ENCODE assay signal across 26 cellular contexts in the genomic region with DNA sequence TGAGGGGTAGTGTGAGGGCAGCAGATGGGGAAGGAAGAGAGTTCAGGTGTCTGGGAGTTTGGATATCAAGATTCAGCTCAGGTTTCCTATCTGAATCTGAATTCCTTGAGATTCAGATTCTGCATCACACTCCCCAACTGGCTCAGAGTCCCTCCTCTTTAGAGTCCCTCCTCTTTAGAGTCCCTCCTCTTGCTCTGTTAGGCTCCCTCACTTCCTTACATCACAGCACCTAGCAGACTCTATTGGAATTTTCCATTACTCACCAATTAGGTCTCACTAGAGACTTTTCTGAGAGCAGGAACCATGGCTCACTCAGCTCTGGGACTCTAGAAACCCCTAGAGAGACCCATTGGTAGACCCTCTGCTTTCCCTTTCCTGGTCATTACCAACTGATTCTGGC.
A peak's percentile ranks its signal among the peaks of the same experiment; 100 is the strongest.
DNase-seq lines count a peak whose midpoint lies in the region; ATAC-seq, FAIRE-seq and TF ChIP-seq lines count a peak whose summit lies in the region.
"Had no signal": no experiment of that assay in that cellular context is flagged by ENCODE, and none has a peak within 500 bp of the region (broad histone marks: within the 10 kb centered on the region; RNA-seq: fewer than 3 reads in every experiment).

No MANE protein-coding gene starts in this region.

- dilution Hi-C loops in mammary epithelial cell (cut with HindIII; ENCODE audit: low sequenced_read_pairs): no loop called here

- peak overlapping the region; percentile 58 for H3K27ac Mint-ChIP-seq in astrocyte (ENCODE audit: unreplicated experiment)
- no peak overlapping the region for H3K27ac Mint-ChIP-seq in activated T-cell treated with anti-CD3 and anti-CD28 coated beads, Interleukin-2, amount 50 U/mL, for 72 hours
- H3K27ac Mint-ChIP-seq: activated CD8-positive, alpha-beta T cell treated with anti-CD3 and anti-CD28 coated beads for 36 hours; CD14-positive monocyte; H9; T-helper 2 cell treated with Interferon-gamma antibody and Interleukin-4, amounts not matched to agents 5 μg/mL and 100 μg/mL, for 36 hours had no signal

- H3K79me2 ChIP-seq in mammary epithelial cell (ENCODE audit: insufficient read depth, low read length) (no peaks in the 10 kb centered on the region), astrocyte (ENCODE audit: insufficient read depth, low read length) (no peaks in the 10 kb centered on the region)

- CTCF ChIA-PET in mammary epithelial cell (lab: Charles Lee; ENCODE audit: low non-redundant PET): no interaction called here

- peaks cover 18% of the 10 kb centered on the region for H3K36me3 Mint-ChIP-seq in astrocyte (ENCODE audit: low read depth, unreplicated experiment)
- no peaks in the 10 kb centered on the region for H3K36me3 Mint-ChIP-seq in activated T-cell treated with anti-CD3 and anti-CD28 coated beads, Interleukin-2, amount 50 U/mL, for 72 hours (ENCODE audit: insufficient read depth in 2 of 2)
- H3K36me3 Mint-ChIP-seq: CD14-positive monocyte had no signal

- BruUV-seq in mammary epithelial cell (replicated peaks; lab: Mats Ljungman, UMichigan): no TSS peak

- H2AFZ ChIP-seq in mammary epithelial cell (ENCODE audit: low read depth, low read length) (no peak overlapping the region), astrocyte (ENCODE audit: low read depth, low read length) (no peak overlapping the region)

- intact Hi-C loops in mammary epithelial cell (cut with micrococcal nuclease) (no loop called here), breast epithelium (cut with DNase I; ENCODE audit: low total_unique reads) (no loop called here)

- H4K20me1 ChIP-seq in mammary epithelial cell (ENCODE audit: insufficient read depth, low read length): no peaks in the 10 kb centered on the region
- no peaks in the 10 kb centered on the region for H4K20me1 ChIP-seq in astrocyte (ENCODE audit: insufficient read depth, low read length)

- peaks cover 6% of the 10 kb centered on the region for H3K4me1 Mint-ChIP-seq in astrocyte (ENCODE audit: low read depth, unreplicated experiment)
- H3K4me1 Mint-ChIP-seq in activated T-cell treated with anti-CD3 and anti-CD28 coated beads, Interleukin-2, amount 50 U/mL, for 72 hours (ENCODE audit: low read depth): no peaks in the 10 kb centered on the region
- H3K4me1 Mint-ChIP-seq: CD14-positive monocyte had no signal

- H3K36me3 ChIP-seq in mammary epithelial cell (ENCODE audit: insufficient read depth, low read length) (no peaks in the 10 kb centered on the region), breast epithelium (no peaks in the 10 kb centered on the region), astrocyte (ENCODE audit: insufficient read depth, low read length) (no peaks in the 10 kb centered on the region)
- H3K36me3 ChIP-seq: left ventricle myocardium inferior, Peyer's patch, upper lobe of right lung had no signal

- H3K4me1 ChIP-seq in mammary epithelial cell (ENCODE audit: insufficient read depth, low read length) (no peaks in the 10 kb centered on the region), breast epithelium (no peaks in the 10 kb centered on the region), astrocyte (ENCODE audit: insufficient read depth, low read length) (no peaks in the 10 kb centered on the region)
- H3K4me1 ChIP-seq: gastroesophageal sphincter, Peyer's patch, upper lobe of right lung had no signal

- H3K4me2 ChIP-seq in mammary epithelial cell (ENCODE audit: insufficient read depth, low read depth, low read length): no peak overlapping the region
- no peak overlapping the region for H3K4me2 ChIP-seq in astrocyte (ENCODE audit: low read length)

- H3K4me3 ChIP-seq in mammary epithelial cell (replicated peaks in 1 of 3; ENCODE audit: insufficient read depth in 1 of 3, low read depth in 2 of 3, low read length in 3 of 3) (no peak overlapping the region), breast epithelium (no peak overlapping the region), astrocyte (ENCODE audit: insufficient read depth, low read depth, low read length) (no peak overlapping the region)
- H3K4me3 ChIP-seq: gastroesophageal sphincter, left ventricle myocardium inferior, Peyer's patch, upper lobe of right lung had no signal

- no peaks in the 10 kb centered on the region for H3K27me3 ChIP-seq in mammary epithelial cell (ENCODE audit: insufficient read depth, low read length)
- no peaks in the 10 kb centered on the region for H3K27me3 ChIP-seq in breast epithelium
- no peaks in the 10 kb centered on the region for H3K27me3 ChIP-seq in astrocyte (ENCODE audit: insufficient read depth, low read length)
- H3K27me3 ChIP-seq: gastroesophageal sphincter, Peyer's patch, upper lobe of right lung had no signal

- in situ Hi-C loops in mammary epithelial cell (cut with MboI; ENCODE audit: low sequenced_read_pairs in 2 of 2): no loop called here

- no peaks in the 10 kb centered on the region for H3K27me3 Mint-ChIP-seq in astrocyte (ENCODE audit: low read depth, unreplicated experiment)
- H3K27me3 Mint-ChIP-seq in activated T-cell treated with anti-CD3 and anti-CD28 coated beads, Interleukin-2, amount 50 U/mL, for 72 hours (ENCODE audit: low read depth): peaks cover 3% of the 10 kb centered on the region
- H3K27me3 Mint-ChIP-seq: activated CD8-positive, alpha-beta T cell treated with anti-CD3 and anti-CD28 coated beads for 36 hours had no signal

- ATAC-seq in activated T-cell treated with anti-CD3 and anti-CD28 coated beads, Interleukin-2, amount 50 U/mL, for 72 hours (replicated peaks in 1 of 2): no peak
- ATAC-seq: activated CD8-positive, alpha-beta T cell treated with anti-CD3 and anti-CD28 coated beads for 36 hours; gastroesophageal sphincter; upper lobe of right lung had no signal

- H3K9me3 ChIP-seq in mammary epithelial cell (replicated peaks; ENCODE audit: insufficient read depth, low read length): no peaks in the 10 kb centered on the region
- no peaks in the 10 kb centered on the region for H3K9me3 ChIP-seq in breast epithelium
- H3K9me3 ChIP-seq in astrocyte (ENCODE audit: insufficient read depth, low read depth, low read length): no peaks in the 10 kb centered on the region
- H3K9me3 ChIP-seq: gastroesophageal sphincter, left ventricle myocardium inferior, Peyer's patch, upper lobe of right lung had no signal

- DNase-seq in mammary epithelial cell (peak; percentile 49), breast epithelium (ENCODE audit: low spot score in 2 of 2) (no peak), astrocyte (ENCODE audit: low read depth) (peak; percentile 11), iPS-NIHi7 (ENCODE audit: extremely low spot score) (peak; percentile 26), cortex of kidney (lab: John Stamatoyannopoulos, UW) (no peak), retina (no peak), middle frontal gyrus (ENCODE audit: extremely low spot score, low spot score) (no peak)
- no peak for DNase-seq in activated T-cell treated with anti-CD3 and anti-CD28 coated beads, Interleukin-2, amount 50 U/mL, for 72 hours
- DNase-seq: 8988T; activated CD4-positive, CD25-positive, alpha-beta regulatory T cell; activated CD8-positive, alpha-beta T cell treated with anti-CD3 and anti-CD28 coated beads for 36 hours; activated naive CD4-positive, alpha-beta T cell treated with Interleukin-2 at 50 U/mL for 16 hours; activated T-cell treated with anti-CD3 and anti-CD28 coated beads, Interleukin-2, amount 50 U/mL, for 1 hour; amygdala; central memory CD4-positive, alpha-beta T cell; GF-D8; H9; KBM-7; left ventricle myocardium inferior; NCI-H1694 treated with DMSO at 0.1 percent for 48 hours; NK-92 treated with Interleukin-12 subunit alpha and Interleukin-12 subunit beta, amount 100 ng/mL, for 24 hours; Peyer's patch; upper lobe of right lung had no signal

- FAIRE-seq in astrocyte (lab: Jason Lieb, UNC): no peak

- TF ChIP-seq POLR2A in breast epithelium (IDR thresholded peaks at IDR 0.05): no peak

- TF ChIP-seq CTCF in mammary epithelial cell (conservative IDR thresholded peaks at IDR 0.05 in 1 of 2, IDR thresholded peaks at IDR 0.05 in 1 of 2; ENCODE audit: extremely low read depth in 1 of 2, insufficient read depth in 1 of 2, low read depth in 1 of 2, low read length in 2 of 2) (no peak), breast epithelium (IDR thresholded peaks at IDR 0.05) (no peak), astrocyte (IDR thresholded peaks at IDR 0.05; ENCODE audit: insufficient read depth, low read depth, low read length) (no peak)

- no peak overlapping the region for H3K27ac ChIP-seq in mammary epithelial cell (ENCODE audit: insufficient read depth, low read depth, low read length)
- no peak overlapping the region for H3K27ac ChIP-seq in breast epithelium
- no peak overlapping the region for H3K27ac ChIP-seq in astrocyte (ENCODE audit: low read depth, low read length)
- H3K27ac ChIP-seq: gastroesophageal sphincter, left ventricle myocardium inferior, Peyer's patch, upper lobe of right lung had no signal

- no peak overlapping the region for H3K9ac ChIP-seq in mammary epithelial cell (ENCODE audit: insufficient read depth, low read length)
- no peak overlapping the region for H3K9ac ChIP-seq in astrocyte (ENCODE audit: low read length)

- H3K4me3 Mint-ChIP-seq in astrocyte (ENCODE audit: unreplicated experiment): peak overlapping the region; percentile 14
- H3K4me3 Mint-ChIP-seq in activated T-cell treated with anti-CD3 and anti-CD28 coated beads, Interleukin-2, amount 50 U/mL, for 72 hours: no peak overlapping the region
- H3K4me3 Mint-ChIP-seq: activated CD8-positive, alpha-beta T cell treated with anti-CD3 and anti-CD28 coated beads for 36 hours; CD14-positive monocyte; H9; T-helper 2 cell treated with Interferon-gamma antibody and Interleukin-4, amounts not matched to agents 5 μg/mL and 100 μg/mL, for 36 hours had no signal

- H3K9me3 Mint-ChIP-seq in astrocyte (ENCODE audit: unreplicated experiment): peaks cover 2% of the 10 kb centered on the region
- H3K9me3 Mint-ChIP-seq in activated T-cell treated with anti-CD3 and anti-CD28 coated beads, Interleukin-2, amount 50 U/mL, for 72 hours: peaks cover 0 to 1% of the 10 kb centered on the region in 2 donors

Comparison
In these comparisons a context has a peak if more than half of its experiments do, and no peak if none do; other contexts are left out.
1. DNase-seq: peak in mammary epithelial cell (single experiment), astrocyte (single experiment) and iPS-NIHi7 (single experiment); none in breast epithelium (0 of 2), cortex of kidney (single experiment), retina (single experiment), middle frontal gyrus (single experiment) and activated T-cell treated with anti-CD3 and anti-CD28 coated beads, Interleukin-2, amount 50 U/mL, for 72 hours (0 of 2).